In genomic region chr13:50090211-50090610, GRCh38 we compare ENCODE assay signal across 21 cellular contexts.
"Had no signal": no experiment of that assay in that cellular context is flagged by ENCODE, and none has a peak within 500 bp of the region (broad histone marks: within the 10 kb centered on the region; RNA-seq: fewer than 3 reads in every experiment).

No MANE protein-coding gene starts in this region.

- H3K4me2 ChIP-seq: hepatocyte had no signal

- DNase-seq: cortex of kidney; effector memory CD8-positive, alpha-beta T cell; heart left ventricle; left colon; left ventricle myocardium inferior; lower lobe of right lung; naive thymus-derived CD8-positive, alpha-beta T cell; nephron progenitor cell; nucleus accumbens; posterior cingulate gyrus; stimulated activated CD4-positive, alpha-beta T cell treated with anti-CD3 and anti-CD28 coated beads, Interleukin-2, amount 100 ng/mL, for 24 hours; stimulated activated CD4-positive, alpha-beta T cell treated with anti-CD3 and anti-CD28 coated beads, Interleukin-4, amount 100 ng/mL, for 24 hours; stimulated activated naive CD4-positive, alpha-beta T cell treated with Interleukin-2 at 50 U/mL for 16 hours; stomach; thyroid gland; trophoblast cell had no signal

- H3K27ac ChIP-seq: gastroesophageal sphincter, heart left ventricle, hepatocyte, left ventricle myocardium inferior, lower lobe of right lung, stomach, thyroid gland, vagina had no signal

- H3K9me3 ChIP-seq: gastroesophageal sphincter, heart left ventricle, left ventricle myocardium inferior, lower lobe of right lung, stomach, thyroid gland, vagina had no signal

- H3K4me3 ChIP-seq: gastroesophageal sphincter, heart left ventricle, hepatocyte, left ventricle myocardium inferior, lower lobe of right lung, stomach, thyroid gland, vagina had no signal

- H3K36me3 ChIP-seq: gastroesophageal sphincter, heart left ventricle, left ventricle myocardium inferior, lower lobe of right lung, stomach, thyroid gland, vagina had no signal

- H2AFZ ChIP-seq: hepatocyte had no signal

- ATAC-seq: effector memory CD8-positive, alpha-beta T cell; gastroesophageal sphincter; heart left ventricle; left colon; lower lobe of right lung; naive thymus-derived CD8-positive, alpha-beta T cell; sciatic nerve; stimulated activated effector memory CD8-positive, alpha-beta T cell treated with anti-CD3 and anti-CD28 coated beads, Interleukin-12 subunit alpha, Interleukin-12 subunit beta, amount 100 ng/mL, for 72 hours had no signal

- H3K27me3 ChIP-seq: gastroesophageal sphincter, heart left ventricle, hepatocyte, stomach, thyroid gland, vagina had no signal
